Comparison of ENCODE assay signal across 8 cellular contexts in the genomic region with DNA sequence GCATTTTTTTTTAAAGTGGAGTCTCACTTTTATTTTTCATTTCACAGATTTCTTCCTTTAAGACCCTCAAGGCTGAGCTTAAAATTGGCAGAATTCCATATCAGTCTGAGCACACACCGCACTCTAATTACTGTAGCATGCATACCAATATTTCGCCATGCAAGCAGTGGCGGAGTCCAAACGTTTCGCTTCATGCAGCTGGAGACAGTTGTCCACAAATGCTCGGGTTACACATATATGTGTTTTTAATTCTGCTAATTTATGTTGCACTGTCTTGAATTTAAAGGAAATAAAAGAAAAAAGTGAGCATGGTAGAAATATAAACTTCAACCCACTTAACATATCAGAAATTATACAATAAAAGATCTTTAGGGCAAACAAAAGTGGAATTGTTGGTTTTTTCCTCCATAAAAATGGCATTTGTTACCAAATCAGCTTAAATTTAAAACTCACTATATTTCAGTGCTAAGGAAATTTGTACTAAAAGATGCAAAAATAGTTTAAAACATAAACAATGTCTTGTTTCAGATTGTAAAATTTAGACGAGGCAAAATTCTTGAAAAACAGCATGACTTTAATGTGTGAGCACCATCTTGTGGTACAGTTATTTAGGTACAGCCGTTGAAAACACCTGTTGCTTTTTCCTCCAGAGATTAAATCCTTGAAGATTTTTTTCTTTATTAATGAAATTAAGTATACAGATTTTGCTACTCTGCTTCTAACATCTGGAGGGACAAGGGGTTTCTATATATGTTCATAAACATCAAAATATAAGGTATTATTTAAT. TPM values are rescaled to one million over a fixed set of nuclear protein-coding genes. Genes with fewer than 3 reads are reported as not detected.
DNase-seq lines count a peak whose midpoint lies in the region; ATAC-seq, FAIRE-seq and TF ChIP-seq lines count a peak whose summit lies in the region.

No MANE protein-coding gene starts in this region.

- peak overlapping the region; percentile 46 for H2AFZ ChIP-seq in endothelial cell of umbilical vein (ENCODE audit: low read depth, low read length)

- no peaks in the 10 kb centered on the region for H4K20me1 ChIP-seq in endothelial cell of umbilical vein (replicated peaks; ENCODE audit: control insufficient read depth, extremely low read depth, insufficient read depth, low read length)

- no peaks in the 10 kb centered on the region for H3K9me1 ChIP-seq in endothelial cell of umbilical vein (replicated peaks; ENCODE audit: control insufficient read depth, extremely low read depth, insufficient read depth, low read length)

- dilution Hi-C loops in endothelial cell of umbilical vein (cut with MboI; ENCODE audit: extremely low pct_ligation_motif_present, low sequenced_read_pairs) = no loop called here

- TF ChIP-seq CTCF in endothelial cell of umbilical vein (IDR thresholded peaks at IDR 0.05; ENCODE audit: extremely low read depth in 1 of 2, insufficient read depth in 1 of 2, low read depth in 1 of 2, low read length in 2 of 2) = peak; percentile 31 to 45

- no peak for TF ChIP-seq POLR2A in endothelial cell of umbilical vein (IDR thresholded peaks at IDR 0.05; ENCODE audit: low read depth, low read length)

- H3K36me3 ChIP-seq in endothelial cell of umbilical vein (ENCODE audit: control insufficient read depth in 2 of 2, extremely low read depth in 1 of 2, insufficient read depth in 2 of 2, low read length in 2 of 2) = no peaks in the 10 kb centered on the region

- peaks cover 14% of the 10 kb centered on the region for H3K4me1 ChIP-seq in endothelial cell of umbilical vein (ENCODE audit: control insufficient read depth, extremely low read depth, insufficient read depth, low read length)

- H3K36me3 Mint-ChIP-seq in naive thymus-derived CD8-positive, alpha-beta T cell = no peaks in the 10 kb centered on the region

- no peaks in the 10 kb centered on the region for H3K9me3 ChIP-seq in endothelial cell of umbilical vein (replicated peaks; ENCODE audit: control insufficient read depth, insufficient read depth, low read length)

- H3K4me2 ChIP-seq in endothelial cell of umbilical vein (ENCODE audit: insufficient read depth, low read length) = peak overlapping the region; percentile 78

- H3K27ac Mint-ChIP-seq in naive thymus-derived CD8-positive, alpha-beta T cell = no peak overlapping the region

- no peaks in the 10 kb centered on the region for H3K79me2 ChIP-seq in endothelial cell of umbilical vein (ENCODE audit: control insufficient read depth, insufficient read depth, low read length)

- intact Hi-C loops in endothelial cell of umbilical vein (cut with micrococcal nuclease) = loop anchor here (1.0 to 10.0 kb wide), 5 partner anchors 24 to 618 kb away; a partner anchor contains a TSS

- peak overlapping the region in 2 of 10 donors; percentile 18 to 21 for H3K4me3 Mint-ChIP-seq in naive thymus-derived CD8-positive, alpha-beta T cell

- no peak overlapping the region for H3K27ac ChIP-seq in endothelial cell of umbilical vein (ENCODE audit: insufficient read depth, low read depth, low read length)

- DNase-seq in NCI-H2107 treated with DMSO at 0.1 percent for 48 hours (lab: John Stamatoyannopoulos, UW; ENCODE audit: unreplicated experiment) (peak; percentile 42), NCI-H2107 (lab: John Stamatoyannopoulos, UW) (no peak), KG1 (lab: John Stamatoyannopoulos, UW) (peak; percentile 29), RCC 7860 (ENCODE audit: low spot score) (peak; percentile 41), endothelial cell of umbilical vein (ENCODE audit: low read depth, low spot score) (peak; percentile 65), foreskin melanocyte (no peak)
- peak in 4 of 10 donors; percentile 10 to 54 (median 47) for DNase-seq in naive thymus-derived CD8-positive, alpha-beta T cell
- DNase-seq in effector CD4-positive, alpha-beta T cell = no peak

- no peaks in the 10 kb centered on the region for H3K9me3 Mint-ChIP-seq in naive thymus-derived CD8-positive, alpha-beta T cell

- FAIRE-seq in RCC 7860 (lab: Jason Lieb, UNC) (peak; percentile 89), endothelial cell of umbilical vein (lab: Jason Lieb, UNC) (peak; percentile 52)

- H3K27me3 Mint-ChIP-seq in naive thymus-derived CD8-positive, alpha-beta T cell = no peaks in the 10 kb centered on the region

- no TSS peak for BruUV-seq in endothelial cell of umbilical vein (replicated peaks; lab: Mats Ljungman, UMichigan)

- CTCF ChIA-PET in endothelial cell of umbilical vein (lab: Charles Lee) = interaction anchor here (0.6 to 2.5 kb wide), 15 partner anchors 9 to 850 kb away, joined by 3 to 46 read pairs (median 4); a partner anchor contains a TSS

- ATAC-seq in naive thymus-derived CD8-positive, alpha-beta T cell = peak; percentile 43 to 44

- H3K4me1 Mint-ChIP-seq in naive thymus-derived CD8-positive, alpha-beta T cell = peaks cover 0 to 5% (median 0%) of the 10 kb centered on the region in 4 donors

- POLR2A ChIA-PET in endothelial cell of umbilical vein (lab: Charles Lee) = no interaction called here
- POLR2A ChIA-PET in naive thymus-derived CD8-positive, alpha-beta T cell (lab: Charles Lee) = no interaction called here

- H3K27me3 ChIP-seq in endothelial cell of umbilical vein (ENCODE audit: control insufficient read depth in 2 of 2, insufficient read depth in 2 of 2, low read length in 2 of 2) = peaks cover 0 to 3% of the 10 kb centered on the region in 2 experiments

- H3K9ac ChIP-seq in endothelial cell of umbilical vein (replicated peaks; ENCODE audit: extremely low read depth, insufficient read depth, low read length) = no peak overlapping the region

- peak overlapping the region; percentile 13 to 76 (median 45) for H3K4me3 ChIP-seq in endothelial cell of umbilical vein (replicated peaks in 1 of 3; ENCODE audit: insufficient read depth in 1 of 3, low read depth in 1 of 3, low read length in 3 of 3)

TF ChIP-seq in endothelial cell of umbilical vein, 7 proteins besides CTCF, POLR2A, EP300 and RAD21:
- TF ChIP-seq, protein P1, sequence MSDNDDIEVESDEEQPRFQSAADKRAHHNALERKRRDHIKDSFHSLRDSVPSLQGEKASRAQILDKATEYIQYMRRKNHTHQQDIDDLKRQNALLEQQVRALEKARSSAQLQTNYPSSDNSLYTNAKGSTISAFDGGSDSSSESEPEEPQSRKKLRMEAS (IDR thresholded peaks at IDR 0.05; ENCODE audit: insufficient read depth, insufficient read length) = no peak
- TF ChIP-seq JUN (IDR thresholded peaks at IDR 0.05; ENCODE audit: borderline replicate concordance, insufficient read depth, insufficient read length, low read depth) (no peak), FOS (IDR thresholded peaks at IDR 0.05; ENCODE audit: borderline replicate concordance, insufficient read depth, low read length) (no peak), MYC (IDR thresholded peaks at IDR 0.05; ENCODE audit: low read depth, low read length) (no peak), EZH2 (IDR thresholded peaks at IDR 0.05; ENCODE audit: borderline replicate concordance, low read depth, low read length, severe bottlenecking) (no peak), GATA2 (IDR thresholded peaks at IDR 0.05; ENCODE audit: insufficient read depth, insufficient read length, low read depth, low read length) (no peak), POLR2AphosphoS5 (IDR thresholded peaks at IDR 0.05; ENCODE audit: insufficient read depth, low read depth, low read length) (no peak)
TF ChIP-seq in endothelial cell of umbilical vein: peak in this region for 0.

RNA-seq across cellular contexts. Expression of a gene that starts 24.1 kb away (rescaled TPM):
- 13.4 and 14.0 TPM in 2 replicates for total RNA-seq in endothelial cell of umbilical vein
- 2.7 and 4.3 TPM in 2 replicates for polyA plus RNA-seq in endothelial cell of umbilical vein
- polyA plus RNA-seq in endothelial cell of umbilical vein (2011; cell fraction: cytosol; rRNA removed) = 6.7 and 6.9 TPM in 2 replicates
- polyA plus RNA-seq in endothelial cell of umbilical vein (2011; cell fraction: nucleus; rRNA removed) = 17.3 and 20.3 TPM in 2 replicates
- 4.3 and 6.3 TPM in 2 replicates for polyA plus RNA-seq in endothelial cell of umbilical vein (2012)
- 15.5 and 15.8 TPM in 2 replicates for polyA minus RNA-seq in endothelial cell of umbilical vein
- 9.1 TPM for polyA minus RNA-seq in endothelial cell of umbilical vein (2011; cell fraction: cytosol; rRNA and poly(A)+ RNA removed)
- 30.0 and 48.8 TPM in 2 replicates for polyA minus RNA-seq in endothelial cell of umbilical vein (2011; cell fraction: nucleus; rRNA and poly(A)+ RNA removed)
- total RNA-seq in naive thymus-derived CD8-positive, alpha-beta T cell = 10 to 100 TPM; 20.8 to 24.1 TPM
- polyA plus RNA-seq in naive thymus-derived CD8-positive, alpha-beta T cell = 1 to 10 TPM in 1 of 3 donors, under 1 TPM in 2; 0.76 to 1.2 (median 0.78) TPM

RNA-seq across cellular contexts. Expression of a gene that starts 30.0 kb away (rescaled TPM):
- not detected in 2 replicates for total RNA-seq in endothelial cell of umbilical vein
- polyA plus RNA-seq in endothelial cell of umbilical vein = not detected in 2 replicates
- polyA plus RNA-seq in endothelial cell of umbilical vein (2011; cell fraction: cytosol; rRNA removed) = not detected in 2 replicates
- not detected in 2 replicates for polyA plus RNA-seq in endothelial cell of umbilical vein (2011; cell fraction: nucleus; rRNA removed)
- polyA plus RNA-seq in endothelial cell of umbilical vein (2012) = not detected in 2 replicates
- not detected in 2 replicates for polyA minus RNA-seq in endothelial cell of umbilical vein
- polyA minus RNA-seq in endothelial cell of umbilical vein (2011; cell fraction: cytosol; rRNA and poly(A)+ RNA removed) = not detected
- not detected in 2 replicates for polyA minus RNA-seq in endothelial cell of umbilical vein (2011; cell fraction: nucleus; rRNA and poly(A)+ RNA removed)
- total RNA-seq in naive thymus-derived CD8-positive, alpha-beta T cell = not detected
- polyA plus RNA-seq in naive thymus-derived CD8-positive, alpha-beta T cell = not detected

Comparison
In these comparisons a context has a peak if more than half of its experiments do, and no peak if none do; other contexts are left out.
1. DNase-seq: peak in NCI-H2107 treated with DMSO at 0.1 percent for 48 hours (single experiment), KG1 (single experiment), RCC 7860 (single experiment) and endothelial cell of umbilical vein (single experiment); none in NCI-H2107 (single experiment), foreskin melanocyte (single experiment) and effector CD4-positive, alpha-beta T cell (single experiment).